ENCODE assay signal across 8 cellular contexts in genomic region chrX:23783569-23784486, GRCh38. TPM values are rescaled to one million over a fixed set of nuclear protein-coding genes. Genes with fewer than 3 reads are reported as not detected.
A peak's percentile ranks its signal among the peaks of the same experiment; 100 is the strongest.
DNase-seq lines count a peak whose midpoint lies in the region; ATAC-seq and TF ChIP-seq lines count a peak whose summit lies in the region.

No MANE protein-coding gene starts in this region.

- H3F3A ChIP-seq in GM23338 (replicated peaks; ENCODE audit: low read depth), result no peaks in the 10 kb centered on the region

- peak overlapping the region; percentile 75; the same call in 1 of the 2 replicates for H3K27ac Mint-ChIP-seq in GM23338
- no peak overlapping the region for H3K27ac Mint-ChIP-seq in endothelial cell (ENCODE audit: unreplicated experiment)
- peak overlapping the region; percentile 96 to 97 for H3K27ac Mint-ChIP-seq in natural killer cell treated with Interleukin-12 subunit alpha and Interleukin-12 subunit beta and Interleukin-15 and Interleukin-18, amount 100 ng/mL, for 72 hours

- H3K4me1 Mint-ChIP-seq in GM23338 (peaks cover 13% of the 10 kb centered on the region; the same call in 2 of the 3 replicates), endothelial cell (ENCODE audit: unreplicated experiment) (peaks cover 20% of the 10 kb centered on the region)
- peaks cover 22 to 31% of the 10 kb centered on the region in 2 donors for H3K4me1 Mint-ChIP-seq in natural killer cell treated with Interleukin-12 subunit alpha and Interleukin-12 subunit beta and Interleukin-15 and Interleukin-18, amount 100 ng/mL, for 72 hours (ENCODE audit: low read depth in 2 of 2)

- peak overlapping the region; percentile 77 for H3K4me2 ChIP-seq in GM23338

- H3K27ac ChIP-seq in GM23338 (ENCODE audit: low read depth) (no peak overlapping the region), SJSA1 (0 out of 2 replicates have a peak overlapping the region, but pooled peaks have one; percentile 34)

- H3K27me3 ChIP-seq in GM23338 (ENCODE audit: insufficient read depth), result no peaks in the 10 kb centered on the region
- no peaks in the 10 kb centered on the region for H3K27me3 ChIP-seq in SJSA1 (replicated peaks)

- no peak for DNase-seq in GM23338 (ENCODE audit: low spot score)
- DNase-seq in SJSA1 (ENCODE audit: low read depth in 1 of 2, low spot score in 2 of 2), result peak in 1 of 2 experiments; percentile 20
- no peak for DNase-seq in endothelial cell (ENCODE audit: low spot score)
- DNase-seq in natural killer cell treated with Interleukin-12 subunit alpha and Interleukin-12 subunit beta and Interleukin-15 and Interleukin-18, amount 100 ng/mL, for 72 hours (ENCODE audit: low spot score), result no peak
- no peak for DNase-seq in GF-D8 (lab: John Stamatoyannopoulos, UW)
- no peak for DNase-seq in posterior cingulate gyrus

- no peaks in the 10 kb centered on the region for H4K20me1 ChIP-seq in GM23338 (replicated peaks; ENCODE audit: insufficient read depth)

- no peaks in the 10 kb centered on the region for H3K9me3 Mint-ChIP-seq in GM23338
- H3K9me3 Mint-ChIP-seq in endothelial cell (ENCODE audit: unreplicated experiment), result no peaks in the 10 kb centered on the region
- no peaks in the 10 kb centered on the region for H3K9me3 Mint-ChIP-seq in natural killer cell treated with Interleukin-12 subunit alpha and Interleukin-12 subunit beta and Interleukin-15 and Interleukin-18, amount 100 ng/mL, for 72 hours

- no peaks in the 10 kb centered on the region for H3K4me1 ChIP-seq in GM23338 (ENCODE audit: insufficient read depth)
- H3K4me1 ChIP-seq in SJSA1 (replicated peaks), result peaks cover 24% of the 10 kb centered on the region

- H3K36me3 ChIP-seq in GM23338 (ENCODE audit: insufficient read depth) (no peaks in the 10 kb centered on the region), SJSA1 (peaks cover 21% of the 10 kb centered on the region)

- H3K4me3 Mint-ChIP-seq in GM23338 (peak overlapping the region; percentile 94), endothelial cell (ENCODE audit: unreplicated experiment) (peak overlapping the region; percentile 97)
- peak overlapping the region; percentile 96 for H3K4me3 Mint-ChIP-seq in natural killer cell treated with Interleukin-12 subunit alpha and Interleukin-12 subunit beta and Interleukin-15 and Interleukin-18, amount 100 ng/mL, for 72 hours

- H3K9me2 ChIP-seq in GM23338 (ENCODE audit: insufficient read depth), result no peaks in the 10 kb centered on the region

- intact Hi-C loops in posterior cingulate gyrus (cut with DNase I), result loop anchor here (2.0 kb wide), 1 partner anchor 117 kb away; the partner anchor contains the start of gene PRDX4

- peaks cover 4% of the 10 kb centered on the region; the same call in 1 of the 2 replicates for H3K79me2 ChIP-seq in GM23338 (replicated peaks; ENCODE audit: insufficient read depth)

- H3K36me3 Mint-ChIP-seq in GM23338 (ENCODE audit: low read depth) (peaks cover 8% of the 10 kb centered on the region; the same call in 2 of the 3 replicates), endothelial cell (ENCODE audit: low read depth, unreplicated experiment) (peaks cover 24% of the 10 kb centered on the region)
- peaks cover 24% of the 10 kb centered on the region for H3K36me3 Mint-ChIP-seq in natural killer cell treated with Interleukin-12 subunit alpha and Interleukin-12 subunit beta and Interleukin-15 and Interleukin-18, amount 100 ng/mL, for 72 hours

- ATAC-seq in GM23338 (no peak), GM19452 (IDR thresholded peaks at IDR 0.05; ENCODE audit: unreplicated experiment) (no peak), HG03378 (IDR thresholded peaks at IDR 0.05; ENCODE audit: unreplicated experiment) (no peak)
- no peak for ATAC-seq in natural killer cell treated with Interleukin-12 subunit alpha and Interleukin-12 subunit beta and Interleukin-15 and Interleukin-18, amount 100 ng/mL, for 72 hours

- H3K4me3 ChIP-seq in GM23338 (peak overlapping the region; percentile 75), SJSA1 (peak overlapping the region; percentile 51)

- TF ChIP-seq CTCF in GM23338 (conservative IDR thresholded peaks at IDR 0.05; ENCODE audit: low read depth in 2 of 2), result no peak
- TF ChIP-seq CTCF in endothelial cell (IDR thresholded peaks at IDR 0.05; ENCODE audit: unreplicated experiment), result no peak

- no peaks in the 10 kb centered on the region for H3K9me3 ChIP-seq in SJSA1 (replicated peaks)

- no peak overlapping the region for H2AFZ ChIP-seq in GM23338

- H3K27me3 Mint-ChIP-seq in GM23338 (ENCODE audit: insufficient read depth, low read depth, poor library complexity) (no peaks in the 10 kb centered on the region), endothelial cell (ENCODE audit: unreplicated experiment) (no peaks in the 10 kb centered on the region)
- no peaks in the 10 kb centered on the region for H3K27me3 Mint-ChIP-seq in natural killer cell treated with Interleukin-12 subunit alpha and Interleukin-12 subunit beta and Interleukin-15 and Interleukin-18, amount 100 ng/mL, for 72 hours

TF ChIP-seq in GM23338, 12 proteins besides CTCF, POLR2A, EP300 and RAD21:
- TF ChIP-seq CREB1 (CRISPR knock-in tag; IDR thresholded peaks at IDR 0.05; ENCODE audit: low read depth), result no peak

RNA-seq across cellular contexts. Expression of gene SAT1, which starts 0.9 kb away (rescaled TPM):
- 44.1 and 54.5 TPM in 2 replicates for total RNA-seq in GM23338 (2014; rRNA removed; shearing (Covaris generic))
- 91.9 and 101 TPM in 2 replicates for polyA plus RNA-seq in GM23338 (2016; fragmentation: Nextera tagmentation; extraction: Ambion mirVana)
- 60.2 and 114 TPM in 2 replicates for total RNA-seq in SJSA1 (2014; rRNA removed; shearing (Covaris generic))
- total RNA-seq in endothelial cell (ENCODE audit: unreplicated experiment), result 479 TPM
- 100 to 1,000 TPM; 122 to 135 TPM for total RNA-seq in natural killer cell treated with Interleukin-12 subunit alpha and Interleukin-12 subunit beta and Interleukin-15 and Interleukin-18, amount 100 ng/mL, for 72 hours

RNA-seq across cellular contexts. Expression of gene ACOT9, which starts 40.8 kb away (rescaled TPM):
- total RNA-seq in GM23338 (2014; rRNA removed; shearing (Covaris generic)), result 34.3 and 35.4 TPM in 2 replicates
- 23.5 and 28.5 TPM in 2 replicates for polyA plus RNA-seq in GM23338 (2016; fragmentation: Nextera tagmentation; extraction: Ambion mirVana)
- 68.9 and 91.6 TPM in 2 replicates for total RNA-seq in SJSA1 (2014; rRNA removed; shearing (Covaris generic))
- total RNA-seq in endothelial cell (ENCODE audit: unreplicated experiment), result 99.1 TPM
- total RNA-seq in natural killer cell treated with Interleukin-12 subunit alpha and Interleukin-12 subunit beta and Interleukin-15 and Interleukin-18, amount 100 ng/mL, for 72 hours, result 10 to 100 TPM; 41.3 to 42.6 TPM
